15 cellular contexts compared by ENCODE assay signal in genomic region chr6:159809149-159809548, GRCh38. TPM values are rescaled to one million over a fixed set of nuclear protein-coding genes. Genes with fewer than 3 reads are reported as not detected.
"Had no signal": no experiment of that assay in that cellular context is flagged by ENCODE, and none has a peak within 500 bp of the region (broad histone marks: within the 10 kb centered on the region; RNA-seq: fewer than 3 reads in every experiment).

No MANE protein-coding gene starts in this region.

- DNase-seq: activated B cell treated with CpG ODN at 0.5 μM for 24 hours; activated CD4-positive, alpha-beta T cell treated with anti-CD3 and anti-CD28 coated beads, Interleukin-2, amount 10 ng/mL, durations not matched to agents 24 days and 14 days; activated naive CD4-positive, alpha-beta T cell treated with Interleukin-2 at 50 U/mL for 16 hours; left cardiac atrium; naive thymus-derived CD8-positive, alpha-beta T cell; sigmoid colon; stimulated activated CD4-positive, alpha-beta T cell treated with anti-CD3 and anti-CD28 coated beads, Interleukin-12 subunit alpha, Interleukin-12 subunit beta, amount 100 ng/mL, for 4 hours; stimulated activated naive CD4-positive, alpha-beta T cell had no signal

- H3K27ac Mint-ChIP-seq: activated B cell treated with CpG ODN at 0.5 μM for 24 hours; activated CD4-positive, alpha-beta T cell treated with anti-CD3 and anti-CD28 coated beads, Interleukin-2, amount 10 ng/mL, durations not matched to agents 24 days and 14 days; naive thymus-derived CD8-positive, alpha-beta T cell had no signal

- H3K27me3 ChIP-seq: sigmoid colon had no signal

- H3K4me3 ChIP-seq: prostate gland, sigmoid colon had no signal

- H3K4me1 Mint-ChIP-seq: activated B cell treated with CpG ODN at 0.5 μM for 24 hours had no signal

- H3K9me3 ChIP-seq: prostate gland, sigmoid colon had no signal

- H3K4me1 ChIP-seq: prostate gland, sigmoid colon had no signal

- H3K36me3 ChIP-seq: prostate gland had no signal

- H3K4me3 Mint-ChIP-seq: activated B cell treated with CpG ODN at 0.5 μM for 24 hours; activated CD4-positive, alpha-beta T cell treated with anti-CD3 and anti-CD28 coated beads, Interleukin-2, amount 10 ng/mL, durations not matched to agents 24 days and 14 days; naive thymus-derived CD8-positive, alpha-beta T cell had no signal

- H3K27ac ChIP-seq: prostate gland, sigmoid colon had no signal

- H3K27me3 Mint-ChIP-seq: activated B cell treated with CpG ODN at 0.5 μM for 24 hours; activated CD4-positive, alpha-beta T cell treated with anti-CD3 and anti-CD28 coated beads, Interleukin-2, amount 10 ng/mL, durations not matched to agents 24 days and 14 days; naive thymus-derived CD8-positive, alpha-beta T cell had no signal

- ATAC-seq: esophagus mucosa; left cardiac atrium; naive thymus-derived CD8-positive, alpha-beta T cell had no signal

- H3K9me3 Mint-ChIP-seq: activated B cell treated with CpG ODN at 0.5 μM for 24 hours; activated CD4-positive, alpha-beta T cell treated with anti-CD3 and anti-CD28 coated beads, Interleukin-2, amount 10 ng/mL, durations not matched to agents 24 days and 14 days; naive thymus-derived CD8-positive, alpha-beta T cell had no signal

- FAIRE-seq: astrocyte, endometrium had no signal

RNA-seq across cellular contexts. Expression of gene PNLDC1, which starts 9.1 kb away (rescaled TPM):
- total RNA-seq: esophagus mucosa, lung microvascular endothelial cell, temporal lobe, ureter had no signal
